12 cellular contexts compared by ENCODE assay signal in the genomic region with DNA sequence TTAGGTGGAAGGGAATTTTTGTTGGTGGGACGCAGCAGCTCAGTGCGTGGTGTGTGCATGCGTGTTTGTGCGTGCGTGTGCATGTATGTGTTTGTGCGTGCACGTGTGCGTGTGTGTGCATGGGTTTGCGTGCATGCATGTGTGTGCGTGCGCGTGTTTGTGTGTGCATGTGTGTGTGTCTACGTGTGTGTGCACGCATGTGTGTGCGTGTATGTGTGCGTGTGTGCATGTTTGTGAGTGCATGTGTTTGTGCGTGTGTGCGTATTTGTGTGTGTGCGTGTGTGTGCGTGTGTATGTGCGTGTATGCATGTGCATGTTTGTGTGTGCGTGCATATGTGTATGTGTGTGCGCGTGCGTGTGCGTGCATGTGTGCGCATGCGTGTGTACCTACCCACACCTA. TPM values are rescaled to one million over a fixed set of nuclear protein-coding genes. Genes with fewer than 3 reads are reported as not detected.
DNase-seq lines count a peak whose midpoint lies in the region; ATAC-seq and TF ChIP-seq lines count a peak whose summit lies in the region.
"Had no signal": no experiment of that assay in that cellular context is flagged by ENCODE, and none has a peak within 500 bp of the region (broad histone marks: within the 10 kb centered on the region; RNA-seq: fewer than 3 reads in every experiment).

No MANE protein-coding gene starts in this region.

- no peak for ATAC-seq in natural killer cell treated with Interleukin-12 subunit alpha and Interleukin-12 subunit beta and Interleukin-15 and Interleukin-18, amount 100 ng/mL, for 72 hours
- ATAC-seq in GM18868 (IDR thresholded peaks at IDR 0.05; ENCODE audit: unreplicated experiment) (no peak), lower lobe of right lung (no peak)

- H3K9ac ChIP-seq in GM23248: no peak overlapping the region
- peak overlapping the region; percentile 80 for H3K9ac ChIP-seq in adipocyte (ENCODE audit: low read length)

- peak overlapping the region; percentile 55 for H3K4me3 Mint-ChIP-seq in natural killer cell treated with Interleukin-12 subunit alpha and Interleukin-12 subunit beta and Interleukin-15 and Interleukin-18, amount 100 ng/mL, for 72 hours

- no peak overlapping the region for H3K27ac Mint-ChIP-seq in natural killer cell treated with Interleukin-12 subunit alpha and Interleukin-12 subunit beta and Interleukin-15 and Interleukin-18, amount 100 ng/mL, for 72 hours

- no peak overlapping the region for H2AFZ ChIP-seq in ACC112 (ENCODE audit: low read length, unreplicated experiment)
- peak overlapping the region; percentile 79; the same call in 1 of the 2 replicates for H2AFZ ChIP-seq in GM23248

- H3K36me3 ChIP-seq in ACC112 (ENCODE audit: insufficient read depth, low read length): 0 out of 2 replicates have a peak, but pooled peaks cover 5% of the 10 kb centered on the region
- H3K36me3 ChIP-seq in GM23248 (ENCODE audit: low read depth): no peaks in the 10 kb centered on the region
- H3K36me3 ChIP-seq in adipocyte (ENCODE audit: control insufficient read depth, insufficient read depth, low read length, severe bottlenecking): peaks cover 4% of the 10 kb centered on the region
- H3K36me3 ChIP-seq in lower lobe of right lung: no peaks in the 10 kb centered on the region
- H3K36me3 ChIP-seq: colonic mucosa, MG63, uterus had no signal

- peak overlapping the region; percentile 80 for H3K4me2 ChIP-seq in GM23248 (ENCODE audit: unreplicated experiment)

- H3K36me3 Mint-ChIP-seq in natural killer cell treated with Interleukin-12 subunit alpha and Interleukin-12 subunit beta and Interleukin-15 and Interleukin-18, amount 100 ng/mL, for 72 hours: no peaks in the 10 kb centered on the region

- H3K4me1 Mint-ChIP-seq in natural killer cell treated with Interleukin-12 subunit alpha and Interleukin-12 subunit beta and Interleukin-15 and Interleukin-18, amount 100 ng/mL, for 72 hours (ENCODE audit: low read depth in 2 of 2): peaks cover 11 to 12% of the 10 kb centered on the region in 2 donors

- H4K20me1 ChIP-seq in GM23248 (ENCODE audit: insufficient read depth): no peaks in the 10 kb centered on the region

- H3K27me3 ChIP-seq in ACC112 (ENCODE audit: insufficient read depth, low read length) (no peaks in the 10 kb centered on the region), GM23248 (replicated peaks; ENCODE audit: insufficient read depth) (no peaks in the 10 kb centered on the region), adipocyte (replicated peaks; ENCODE audit: control insufficient read depth, insufficient read depth, low read length) (no peaks in the 10 kb centered on the region), lower lobe of right lung (ENCODE audit: low read depth) (no peaks in the 10 kb centered on the region)
- H3K27me3 ChIP-seq: colonic mucosa, MG63, uterus had no signal

- peaks cover 13% of the 10 kb centered on the region for H3F3A ChIP-seq in GM23248 (ENCODE audit: insufficient read depth)

- intact Hi-C loops in lower lobe of right lung (cut with DNase I): no loop called here

- in situ Hi-C loops in GM23248 (cut with MboI): no loop called here

- H3K9me3 ChIP-seq in GM23248 (ENCODE audit: low read depth): no peaks in the 10 kb centered on the region
- no peaks in the 10 kb centered on the region for H3K9me3 ChIP-seq in adipocyte (ENCODE audit: control insufficient read depth, low read length)
- no peaks in the 10 kb centered on the region for H3K9me3 ChIP-seq in lower lobe of right lung
- H3K9me3 ChIP-seq: colonic mucosa, MG63, uterus had no signal

- H3K4me3 ChIP-seq in ACC112 (ENCODE audit: low read depth, low read length) (peak overlapping the region; percentile 64), GM23248 (0 out of 2 replicates have a peak overlapping the region, but pooled peaks have one; percentile 65), adipocyte (ENCODE audit: low read length) (no peak overlapping the region), lower lobe of right lung (no peak overlapping the region)
- H3K4me3 ChIP-seq: colonic mucosa had no signal

- no peaks in the 10 kb centered on the region for H3K9me2 ChIP-seq in GM23248 (ENCODE audit: insufficient read depth)

- H3K27ac ChIP-seq in ACC112 (ENCODE audit: low read depth, low read length) (no peak overlapping the region), GM23248 (no peak overlapping the region), lower lobe of right lung (no peak overlapping the region)
- H3K27ac ChIP-seq: colonic mucosa, HL-60 had no signal

- 86 to 90% methylated on average over 21 to 28 of the region's 28 CpGs for WGBS in GM23248 (ENCODE audit: low coverage in 1 of 2, low lambda C conversion rate in 2 of 2, missing lambda C conversion rate in 2 of 2), 2 experiments

- DNase-seq in GM23248 (no peak), adipocyte (ENCODE audit: low read depth) (no peak), NCI-H524 treated with DMSO at 0.1 percent for 48 hours (lab: John Stamatoyannopoulos, UW) (no peak), COR-L47 (lab: John Stamatoyannopoulos, UW) (no peak), lower lobe of right lung (no peak)
- DNase-seq in natural killer cell treated with Interleukin-12 subunit alpha and Interleukin-12 subunit beta and Interleukin-15 and Interleukin-18, amount 100 ng/mL, for 72 hours (ENCODE audit: low spot score): no peak

- H3K79me2 ChIP-seq in ACC112 (ENCODE audit: control insufficient read depth, insufficient read depth, low read length, unreplicated experiment) (no peaks in the 10 kb centered on the region), GM23248 (ENCODE audit: insufficient read depth) (no peaks in the 10 kb centered on the region)

- H3K4me1 ChIP-seq in ACC112 (ENCODE audit: control insufficient read depth, insufficient read depth, low read length, unreplicated experiment) (peaks cover 3% of the 10 kb centered on the region), GM23248 (ENCODE audit: insufficient read depth) (peaks cover 22% of the 10 kb centered on the region), adipocyte (ENCODE audit: control insufficient read depth, insufficient read depth, low read length) (peaks cover 10% of the 10 kb centered on the region), lower lobe of right lung (peaks cover 12% of the 10 kb centered on the region)
- H3K4me1 ChIP-seq: colonic mucosa, uterus had no signal

- TF ChIP-seq CTCF in lower lobe of right lung (IDR thresholded peaks at IDR 0.05): no peak

- peaks cover 9 to 13% of the 10 kb centered on the region in 2 donors for H3K27me3 Mint-ChIP-seq in natural killer cell treated with Interleukin-12 subunit alpha and Interleukin-12 subunit beta and Interleukin-15 and Interleukin-18, amount 100 ng/mL, for 72 hours

- H3K9me3 Mint-ChIP-seq in natural killer cell treated with Interleukin-12 subunit alpha and Interleukin-12 subunit beta and Interleukin-15 and Interleukin-18, amount 100 ng/mL, for 72 hours: no peaks in the 10 kb centered on the region

RNA-seq across cellular contexts. Expression of gene ATP5PO, which starts 20.2 kb away (rescaled TPM):
- 91.4 and 122 TPM in 2 replicates for total RNA-seq in GM23248 (2014; rRNA removed; shearing (Covaris generic))
- polyA plus RNA-seq in GM23248 (2016; fragmentation: Nextera tagmentation; extraction: Ambion mirVana): 236 and 237 TPM in 2 replicates
- 100 to 1,000 TPM; 123 to 142 TPM for total RNA-seq in natural killer cell treated with Interleukin-12 subunit alpha and Interleukin-12 subunit beta and Interleukin-15 and Interleukin-18, amount 100 ng/mL, for 72 hours
- 100 TPM for total RNA-seq in lower lobe of right lung

Comparison
In these comparisons a context has a peak if more than half of its experiments do, and no peak if none do; other contexts are left out.
1. H3K4me3 ChIP-seq: peak in ACC112 (single experiment) and GM23248 (single experiment); none in adipocyte (single experiment) and lower lobe of right lung (single experiment).